ENCODE assay signal across 19 cellular contexts in the genomic region with DNA sequence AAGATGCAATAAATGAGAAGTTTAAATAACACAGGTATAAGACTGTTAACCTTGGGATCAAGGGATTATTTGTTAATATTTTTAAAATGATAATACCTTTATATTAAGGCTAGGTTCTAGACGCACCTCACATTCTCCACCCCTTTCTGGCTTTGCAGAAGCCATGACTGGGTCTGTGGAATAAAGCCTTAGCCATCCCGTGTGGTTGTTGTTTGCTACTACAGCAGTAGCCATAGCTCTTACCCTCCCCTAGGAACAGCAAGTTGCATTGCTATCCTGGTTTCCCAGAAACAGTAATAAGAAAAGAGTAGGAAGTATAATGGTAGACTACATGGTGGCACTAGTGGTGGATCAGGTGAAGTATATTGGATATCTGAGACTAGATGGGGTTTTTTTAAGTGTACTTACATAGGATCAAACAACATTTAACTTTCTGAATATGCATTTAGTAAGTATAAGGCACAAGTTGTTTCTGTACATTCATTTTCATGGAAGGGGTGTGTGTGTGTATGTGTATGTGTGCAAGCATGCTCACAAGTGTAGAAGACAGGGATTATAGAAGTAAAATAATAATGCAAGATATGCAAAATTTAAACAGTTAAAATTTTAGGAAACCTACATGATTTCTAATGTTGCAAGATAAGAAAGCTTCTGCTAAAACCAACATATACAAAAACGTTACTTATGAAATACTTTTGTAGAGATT.
A peak's percentile ranks its signal among the peaks of the same experiment; 100 is the strongest.
DNase-seq lines count a peak whose midpoint lies in the region; ATAC-seq and TF ChIP-seq lines count a peak whose summit lies in the region.
"Had no signal": no experiment of that assay in that cellular context is flagged by ENCODE, and none has a peak within 500 bp of the region (broad histone marks: within the 10 kb centered on the region; RNA-seq: fewer than 3 reads in every experiment).

No MANE protein-coding gene starts in this region.

- H3K4me3 Mint-ChIP-seq in MCF 10A (ENCODE audit: unreplicated experiment): no peak overlapping the region
- no peak overlapping the region for H3K4me3 Mint-ChIP-seq in activated T-cell treated with anti-CD3 and anti-CD28 coated beads, Interleukin-2, amount 50 U/mL, for 4 hours
- H3K4me3 Mint-ChIP-seq in naive thymus-derived CD4-positive, alpha-beta T cell: no peak overlapping the region
- H3K4me3 Mint-ChIP-seq: CD4-positive, CD25-positive, alpha-beta regulatory T cell; nephron; stimulated activated naive B cell treated with anti-CD40 and anti-IgM and Interleukin-4, amounts not matched to agents 10 μg/mL and 1 μg/mL and 100 μg/mL, for 72 hours had no signal

- no peak overlapping the region for H3K4me3 ChIP-seq in breast epithelium
- no peak overlapping the region for H3K4me3 ChIP-seq in astrocyte of the spinal cord (ENCODE audit: low read depth, low read length)
- no peak overlapping the region for H3K4me3 ChIP-seq in naive thymus-derived CD4-positive, alpha-beta T cell (ENCODE audit: low read length)
- H3K4me3 ChIP-seq: tibial nerve had no signal

- TF ChIP-seq POLR2A in breast epithelium (IDR thresholded peaks at IDR 0.05): no peak

- H3K4me1 ChIP-seq in breast epithelium: no peaks in the 10 kb centered on the region
- H3K4me1 ChIP-seq in naive thymus-derived CD4-positive, alpha-beta T cell (ENCODE audit: control insufficient read depth in 2 of 2, insufficient read depth in 2 of 2, low read length in 2 of 2): no peaks in the 10 kb centered on the region

- in situ Hi-C loops in astrocyte of the spinal cord (cut with HindIII; ENCODE audit: low sequenced_read_pairs): no loop called here

- H3K4me1 Mint-ChIP-seq in MCF 10A (ENCODE audit: insufficient read depth, unreplicated experiment): peaks cover 18% of the 10 kb centered on the region
- H3K4me1 Mint-ChIP-seq in activated T-cell treated with anti-CD3 and anti-CD28 coated beads, Interleukin-2, amount 50 U/mL, for 4 hours (ENCODE audit: low read depth): no peaks in the 10 kb centered on the region
- H3K4me1 Mint-ChIP-seq in naive thymus-derived CD4-positive, alpha-beta T cell: no peaks in the 10 kb centered on the region
- H3K4me1 Mint-ChIP-seq: CD4-positive, CD25-positive, alpha-beta regulatory T cell; stimulated activated naive B cell treated with anti-CD40 and anti-IgM and Interleukin-4, amounts not matched to agents 10 μg/mL and 1 μg/mL and 100 μg/mL, for 72 hours had no signal

- H3K9me3 ChIP-seq in breast epithelium: no peaks in the 10 kb centered on the region
- H3K9me3 ChIP-seq in naive thymus-derived CD4-positive, alpha-beta T cell (ENCODE audit: control insufficient read depth in 2 of 3, low read length in 3 of 3): no peaks in the 10 kb centered on the region

- DNase-seq in MCF 10A (ENCODE audit: unreplicated experiment) (peak; percentile 17), breast epithelium (ENCODE audit: low spot score in 2 of 2) (no peak), astrocyte of the spinal cord (ENCODE audit: low read depth, low spot score) (no peak), iPS-NIHi11 (ENCODE audit: low spot score) (peak; percentile 49), occipital lobe (lab: John Stamatoyannopoulos, UW) (no peak), NCI-H2196 (lab: John Stamatoyannopoulos, UW; ENCODE audit: unreplicated experiment) (no peak)
- no peak for DNase-seq in activated T-cell treated with anti-CD3 and anti-CD28 coated beads, Interleukin-2, amount 50 U/mL, for 4 hours
- no peak for DNase-seq in naive thymus-derived CD4-positive, alpha-beta T cell
- DNase-seq: activated naive CD4-positive, alpha-beta T cell treated with anti-CD3 and anti-CD28 coated beads, Interleukin-2, amount 50 U/mL, for 16 hours; activated T-cell treated with anti-CD3 and anti-CD28 coated beads for 4 hours; CD4-positive, CD25-positive, alpha-beta regulatory T cell; dermis blood vessel endothelial cell; DND-41; NCI-H1048; NCI-H2171; NCI-H774; stimulated activated naive B cell treated with anti-CD40 and anti-IgM and Interleukin-4, amounts not matched to agents 10 μg/mL and 1 μg/mL and 100 μg/mL, for 72 hours had no signal

- H3K27ac Mint-ChIP-seq in MCF 10A (ENCODE audit: low read depth, unreplicated experiment): no peak overlapping the region
- H3K27ac Mint-ChIP-seq in naive thymus-derived CD4-positive, alpha-beta T cell: no peak overlapping the region
- H3K27ac Mint-ChIP-seq: nephron; stimulated activated naive B cell treated with anti-CD40 and anti-IgM and Interleukin-4, amounts not matched to agents 10 μg/mL and 1 μg/mL and 100 μg/mL, for 72 hours had no signal

- POLR2A ChIA-PET in MCF 10A (lab: Yijun Ruan, JAX): interaction anchor here (0.7 to 1.5 kb wide), 2 partner anchors 20 to 27 kb away, joined by 3 to 4 read pairs; no protein-coding TSS in a partner anchor
- POLR2A ChIA-PET in naive thymus-derived CD4-positive, alpha-beta T cell (lab: Charles Lee): no interaction called here

- CTCF ChIA-PET in MCF 10A (lab: Yijun Ruan, JAX): no interaction called here
- CTCF ChIA-PET in naive thymus-derived CD4-positive, alpha-beta T cell (lab: Charles Lee): no interaction called here

- BruUV-seq in MCF 10A (replicated peaks; lab: Mats Ljungman, UMichigan): no TSS peak

- TF ChIP-seq CTCF in MCF 10A (IDR thresholded peaks at IDR 0.05; ENCODE audit: unreplicated experiment) (no peak), breast epithelium (IDR thresholded peaks at IDR 0.05) (no peak), astrocyte of the spinal cord (IDR thresholded peaks at IDR 0.05; ENCODE audit: low read depth, low read length) (peak; percentile 13)

- no peak for ATAC-seq in activated T-cell treated with anti-CD3 and anti-CD28 coated beads, Interleukin-2, amount 50 U/mL, for 4 hours
- ATAC-seq in naive thymus-derived CD4-positive, alpha-beta T cell: no peak
- ATAC-seq: stimulated activated naive B cell treated with anti-CD40 and anti-IgM and Interleukin-4, amounts not matched to agents 10 μg/mL and 1 μg/mL and 100 μg/mL, for 72 hours had no signal

- H3K27ac ChIP-seq in breast epithelium: no peak overlapping the region
- no peak overlapping the region for H3K27ac ChIP-seq in naive thymus-derived CD4-positive, alpha-beta T cell (ENCODE audit: low read depth, low read length)
- H3K27ac ChIP-seq: tibial nerve had no signal

- intact Hi-C loops in MCF 10A (cut with micrococcal nuclease) (no loop called here), breast epithelium (cut with DNase I; ENCODE audit: low total_unique reads) (no loop called here)
- intact Hi-C loops in naive thymus-derived CD4-positive, alpha-beta T cell (cut with micrococcal nuclease): no loop called here

- H3K27me3 Mint-ChIP-seq in MCF 10A (ENCODE audit: insufficient read depth, unreplicated experiment): no peaks in the 10 kb centered on the region
- no peaks in the 10 kb centered on the region for H3K27me3 Mint-ChIP-seq in activated T-cell treated with anti-CD3 and anti-CD28 coated beads, Interleukin-2, amount 50 U/mL, for 4 hours (ENCODE audit: low read depth)
- no peaks in the 10 kb centered on the region for H3K27me3 Mint-ChIP-seq in naive thymus-derived CD4-positive, alpha-beta T cell
- H3K27me3 Mint-ChIP-seq: CD4-positive, CD25-positive, alpha-beta regulatory T cell; stimulated activated naive B cell treated with anti-CD40 and anti-IgM and Interleukin-4, amounts not matched to agents 10 μg/mL and 1 μg/mL and 100 μg/mL, for 72 hours had no signal

- H3K27me3 ChIP-seq in breast epithelium: no peaks in the 10 kb centered on the region
- no peaks in the 10 kb centered on the region for H3K27me3 ChIP-seq in naive thymus-derived CD4-positive, alpha-beta T cell (ENCODE audit: control insufficient read depth in 2 of 2, insufficient read depth in 2 of 2, low read length in 2 of 2)
- H3K27me3 ChIP-seq: tibial nerve had no signal

- H3K36me3 Mint-ChIP-seq in MCF 10A (ENCODE audit: insufficient read depth, unreplicated experiment): no peaks in the 10 kb centered on the region
- no peaks in the 10 kb centered on the region for H3K36me3 Mint-ChIP-seq in activated T-cell treated with anti-CD3 and anti-CD28 coated beads, Interleukin-2, amount 50 U/mL, for 4 hours (ENCODE audit: insufficient read depth)
- peaks cover 0 to 12% (median 6%) of the 10 kb centered on the region in 5 donors for H3K36me3 Mint-ChIP-seq in naive thymus-derived CD4-positive, alpha-beta T cell
- H3K36me3 Mint-ChIP-seq: CD4-positive, CD25-positive, alpha-beta regulatory T cell; stimulated activated naive B cell treated with anti-CD40 and anti-IgM and Interleukin-4, amounts not matched to agents 10 μg/mL and 1 μg/mL and 100 μg/mL, for 72 hours had no signal

- no peaks in the 10 kb centered on the region for H3K9me3 Mint-ChIP-seq in MCF 10A (ENCODE audit: unreplicated experiment)
- H3K9me3 Mint-ChIP-seq in activated T-cell treated with anti-CD3 and anti-CD28 coated beads, Interleukin-2, amount 50 U/mL, for 4 hours: no peaks in the 10 kb centered on the region
- peaks cover 0 to 20% (median 5%) of the 10 kb centered on the region in 11 donors for H3K9me3 Mint-ChIP-seq in naive thymus-derived CD4-positive, alpha-beta T cell

- H3K36me3 ChIP-seq in breast epithelium: no peaks in the 10 kb centered on the region
- no peaks in the 10 kb centered on the region for H3K36me3 ChIP-seq in naive thymus-derived CD4-positive, alpha-beta T cell (ENCODE audit: control insufficient read depth in 2 of 3, insufficient read depth in 3 of 3, low read length in 3 of 3)
- H3K36me3 ChIP-seq: tibial nerve had no signal

Comparison
In these comparisons a context has a peak if more than half of its experiments do, and no peak if none do; other contexts are left out.
1. DNase-seq: peak in MCF 10A (single experiment) and iPS-NIHi11 (single experiment); none in breast epithelium (0 of 2), astrocyte of the spinal cord (single experiment), activated T-cell treated with anti-CD3 and anti-CD28 coated beads, Interleukin-2, amount 50 U/mL, for 4 hours (single experiment), occipital lobe (single experiment), NCI-H2196 (single experiment) and naive thymus-derived CD4-positive, alpha-beta T cell (0 of 9).